In the genomic region with DNA sequence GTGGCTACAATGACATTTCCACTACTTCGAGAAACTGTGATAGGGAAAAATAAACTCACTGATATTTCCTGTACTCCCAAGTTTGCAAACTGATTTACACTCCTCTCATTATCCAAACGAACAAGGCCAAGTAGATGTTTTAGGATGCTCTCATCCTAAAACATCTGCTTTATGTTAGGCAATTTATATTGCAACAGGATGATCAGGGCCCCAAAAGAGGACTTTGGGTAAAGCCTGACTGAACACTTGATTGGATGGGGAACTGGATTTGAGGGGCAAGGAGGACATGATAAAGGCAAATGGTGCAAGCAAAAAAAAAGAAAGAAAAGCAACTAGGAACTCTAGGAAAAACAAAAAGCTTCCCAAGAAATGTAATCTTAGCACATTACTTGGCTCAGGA, we compare ENCODE assay signal across 11 cellular contexts. TPM values are rescaled to one million over a fixed set of nuclear protein-coding genes. Genes with fewer than 3 reads are reported as not detected.
A peak's percentile ranks its signal among the peaks of the same experiment; 100 is the strongest.
DNase-seq lines count a peak whose midpoint lies in the region; ATAC-seq and TF ChIP-seq lines count a peak whose summit lies in the region.
"Had no signal": no experiment of that assay in that cellular context is flagged by ENCODE, and none has a peak within 500 bp of the region (broad histone marks: within the 10 kb centered on the region; RNA-seq: fewer than 3 reads in every experiment).

No MANE protein-coding gene starts in this region.

- H3K36me3 Mint-ChIP-seq in activated CD4-positive, alpha-beta T cell treated with anti-CD3 and anti-CD28 coated beads, Interleukin-2, amount 10 ng/mL, durations not matched to agents 24 days and 14 days (ENCODE audit: low read depth), result peaks cover 16% of the 10 kb centered on the region
- no peaks in the 10 kb centered on the region for H3K36me3 Mint-ChIP-seq in glutamatergic neuron (ENCODE audit: unreplicated experiment)

- H3K36me3 ChIP-seq in SJCRH30, result no peaks in the 10 kb centered on the region
- H3K36me3 ChIP-seq in gastrocnemius medialis, result peaks cover 0 to 13% of the 10 kb centered on the region in 2 donors
- H3K36me3 ChIP-seq: ovary had no signal

- H3K27ac ChIP-seq in SJCRH30 (peak overlapping the region; percentile 96), gastrocnemius medialis (peak overlapping the region; percentile 66 to 78 (median 74))
- H3K27ac ChIP-seq: ovary had no signal

- peaks cover 30% of the 10 kb centered on the region for H3K27me3 Mint-ChIP-seq in activated CD4-positive, alpha-beta T cell treated with anti-CD3 and anti-CD28 coated beads, Interleukin-2, amount 10 ng/mL, durations not matched to agents 24 days and 14 days
- peaks cover 25% of the 10 kb centered on the region for H3K27me3 Mint-ChIP-seq in glutamatergic neuron (ENCODE audit: unreplicated experiment)

- H3K27ac Mint-ChIP-seq in activated CD4-positive, alpha-beta T cell treated with anti-CD3 and anti-CD28 coated beads, Interleukin-2, amount 10 ng/mL, durations not matched to agents 24 days and 14 days, result no peak overlapping the region
- H3K27ac Mint-ChIP-seq in glutamatergic neuron (ENCODE audit: unreplicated experiment), result peak overlapping the region; percentile 98
- H3K27ac Mint-ChIP-seq: activated CD4-positive, alpha-beta memory T cell treated with anti-CD3 and anti-CD28 coated beads for 36 hours had no signal

- H3K4me1 ChIP-seq in SJCRH30, result peaks cover 28% of the 10 kb centered on the region
- H3K4me1 ChIP-seq in gastrocnemius medialis, result peaks cover 49% of the 10 kb centered on the region in 2 donors

- H3K4me1 Mint-ChIP-seq in activated CD4-positive, alpha-beta T cell treated with anti-CD3 and anti-CD28 coated beads, Interleukin-2, amount 10 ng/mL, durations not matched to agents 24 days and 14 days, result peaks cover 2% of the 10 kb centered on the region
- peaks cover 40% of the 10 kb centered on the region for H3K4me1 Mint-ChIP-seq in glutamatergic neuron (ENCODE audit: low read depth, unreplicated experiment)

- intact Hi-C loops in activated CD4-positive, alpha-beta T cell treated with anti-CD3 and anti-CD28 coated beads, Interleukin-2, amount 10 ng/mL, durations not matched to agents 24 days and 14 days (cut with micrococcal nuclease), result loop anchor here (2.0 kb wide), 1 partner anchor 39 kb away; a partner anchor contains a TSS
- intact Hi-C loops in gastrocnemius medialis (cut with DNase I; ENCODE audit: low total_unique reads) (loop anchor here (2.0 kb wide), 1 partner anchor 45 kb away; no protein-coding TSS in a partner anchor), sciatic nerve (cut with DNase I) (no loop called here)

- ATAC-seq in gastrocnemius medialis, result no peak
- ATAC-seq in sciatic nerve, result no peak
- no peak for ATAC-seq in HG03108 (IDR thresholded peaks at IDR 0.05; ENCODE audit: unreplicated experiment)

- in situ Hi-C loops in gastrocnemius medialis (cut with MboI; ENCODE audit: low sequenced_read_pairs in 4 of 4), result no loop called here

- no peak for DNase-seq in activated CD4-positive, alpha-beta T cell treated with anti-CD3 and anti-CD28 coated beads, Interleukin-2, amount 10 ng/mL, durations not matched to agents 24 days and 14 days
- DNase-seq in activated CD4-positive, alpha-beta T cell treated with anti-CD3 and anti-CD28 coated beads for 48 hours, result no peak
- DNase-seq in SJCRH30, result peak in 1 of 2 experiments; percentile 17
- DNase-seq in glutamatergic neuron, result no peak
- no peak for DNase-seq in gastrocnemius medialis
- DNase-seq in activated gamma-delta T cell (lab: John Stamatoyannopoulos, UW), result no peak
- no peak for DNase-seq in sciatic nerve (ENCODE audit: low spot score)
- DNase-seq: activated CD4-positive, alpha-beta memory T cell treated with anti-CD3 and anti-CD28 coated beads for 36 hours; activated naive CD4-positive, alpha-beta T cell; ovary had no signal

- H3K4me3 ChIP-seq in SJCRH30 (peak overlapping the region; percentile 81), gastrocnemius medialis (no peak overlapping the region)
- H3K4me3 ChIP-seq: ovary had no signal

- H3K9me3 ChIP-seq in SJCRH30 (replicated peaks) (no peaks in the 10 kb centered on the region), gastrocnemius medialis (no peaks in the 10 kb centered on the region)
- H3K9me3 ChIP-seq: ovary had no signal

- peak overlapping the region; percentile 61 for H3K4me3 Mint-ChIP-seq in activated CD4-positive, alpha-beta T cell treated with anti-CD3 and anti-CD28 coated beads, Interleukin-2, amount 10 ng/mL, durations not matched to agents 24 days and 14 days
- peak overlapping the region; percentile 81 for H3K4me3 Mint-ChIP-seq in glutamatergic neuron (ENCODE audit: unreplicated experiment)

- no peaks in the 10 kb centered on the region for H3K27me3 ChIP-seq in SJCRH30
- no peaks in the 10 kb centered on the region for H3K27me3 ChIP-seq in gastrocnemius medialis
- H3K27me3 ChIP-seq: ovary had no signal

- TF ChIP-seq CTCF in glutamatergic neuron (IDR thresholded peaks at IDR 0.05; ENCODE audit: partially characterized antibody, unreplicated experiment) (no peak), gastrocnemius medialis (IDR thresholded peaks at IDR 0.05 in 4 of 5, conservative IDR thresholded peaks at IDR 0.05 in 1 of 5) (no peak)

- H3K9me3 Mint-ChIP-seq in activated CD4-positive, alpha-beta T cell treated with anti-CD3 and anti-CD28 coated beads, Interleukin-2, amount 10 ng/mL, durations not matched to agents 24 days and 14 days, result no peaks in the 10 kb centered on the region
- peaks cover 22% of the 10 kb centered on the region for H3K9me3 Mint-ChIP-seq in glutamatergic neuron (ENCODE audit: unreplicated experiment)
- H3K9me3 Mint-ChIP-seq: activated CD4-positive, alpha-beta memory T cell treated with anti-CD3 and anti-CD28 coated beads for 36 hours had no signal

- no peak for TF ChIP-seq POLR2A in gastrocnemius medialis (IDR thresholded peaks at IDR 0.05)

RNA-seq across cellular contexts. Expression of a gene that starts 2.1 kb away (rescaled TPM):
- total RNA-seq in activated CD4-positive, alpha-beta T cell treated with anti-CD3 and anti-CD28 coated beads, Interleukin-2, amount 10 ng/mL, durations not matched to agents 24 days and 14 days, result 10.2 and 10.3 TPM in 2 replicates
- 44.9 and 46.1 TPM in 2 replicates for total RNA-seq in SJCRH30 (2014; rRNA removed; shearing (Covaris generic))
- 665 TPM for total RNA-seq in glutamatergic neuron (ENCODE audit: unreplicated experiment)
- 10 to 100 TPM; 10.9 to 49.1 (median 27.2) TPM for total RNA-seq in gastrocnemius medialis
- 6.1 TPM for total RNA-seq in sciatic nerve

RNA-seq across cellular contexts. Expression of a gene that starts 38.5 kb away (rescaled TPM):
- total RNA-seq in activated CD4-positive, alpha-beta T cell treated with anti-CD3 and anti-CD28 coated beads, Interleukin-2, amount 10 ng/mL, durations not matched to agents 24 days and 14 days, result 74.4 and 77.4 TPM in 2 replicates
- total RNA-seq in SJCRH30 (2014; rRNA removed; shearing (Covaris generic)), result 59.8 and 71.1 TPM in 2 replicates
- 61.3 TPM for total RNA-seq in glutamatergic neuron (ENCODE audit: unreplicated experiment)
- total RNA-seq in gastrocnemius medialis, result 10 to 100 TPM; 16.6 to 30.1 (median 23.3) TPM
- 61.7 TPM for total RNA-seq in sciatic nerve

RNA-seq across cellular contexts. Expression of a gene that starts 46.4 kb away (rescaled TPM):
- 18.3 and 21.9 TPM in 2 replicates for total RNA-seq in activated CD4-positive, alpha-beta T cell treated with anti-CD3 and anti-CD28 coated beads, Interleukin-2, amount 10 ng/mL, durations not matched to agents 24 days and 14 days
- 5.3 and 5.9 TPM in 2 replicates for total RNA-seq in SJCRH30 (2014; rRNA removed; shearing (Covaris generic))
- total RNA-seq in glutamatergic neuron (ENCODE audit: unreplicated experiment), result 3.8 TPM
- total RNA-seq in gastrocnemius medialis, result 1 to 10 TPM; 4.1 to 7.5 (median 6.7) TPM
- total RNA-seq in sciatic nerve, result 24.7 TPM

Comparison
In these comparisons a context has a peak if more than half of its experiments do, and no peak if none do; other contexts are left out.
1. RNA of a gene that starts 2.1 kb away (total RNA-seq): 665 TPM in glutamatergic neuron (single experiment); 44.9 to 46.1 TPM in SJCRH30, 10.9 to 49.1 TPM in gastrocnemius medialis, 10.2 to 10.3 TPM in activated CD4-positive, alpha-beta T cell treated with anti-CD3 and anti-CD28 coated beads, Interleukin-2, amount 10 ng/mL, durations not matched to agents 24 days and 14 days and 6.1 TPM in sciatic nerve (single experiment); every median in the first group is over 10 times any median in the second.